In genomic region chr2:118013221-118013723, GRCh38 we compare ENCODE assay signal across 8 cellular contexts. TPM values are rescaled to one million over a fixed set of nuclear protein-coding genes. Genes with fewer than 3 reads are reported as not detected.
DNase-seq lines count a peak whose midpoint lies in the region; ATAC-seq and TF ChIP-seq lines count a peak whose summit lies in the region.

No MANE protein-coding gene starts in this region.

- H3K27me3 Mint-ChIP-seq in activated naive CD4-positive, alpha-beta T cell treated with anti-CD3 and anti-CD28 coated beads, Interleukin-2, amount 10 ng/mL, durations not matched to agents 7 days and 5 days, result no peaks in the 10 kb centered on the region
- H3K27me3 Mint-ChIP-seq in glutamatergic neuron (ENCODE audit: unreplicated experiment), result peaks cover 7% of the 10 kb centered on the region

- H3K79me2 ChIP-seq in ACC112 (ENCODE audit: control insufficient read depth, insufficient read depth, low read length, unreplicated experiment), result peaks cover 56% of the 10 kb centered on the region

- CTCF ChIA-PET in activated naive CD4-positive, alpha-beta T cell treated with anti-CD3 and anti-CD28 coated beads, Interleukin-2, amount 10 ng/mL, durations not matched to agents 7 days and 5 days (lab: Charles Lee), result interaction anchor here (0.8 kb wide), 1 partner anchor 9 kb away, joined by 3 read pairs; no protein-coding TSS in a partner anchor

- peak overlapping the region; percentile 79 for H3K4me3 ChIP-seq in ACC112 (ENCODE audit: low read depth, low read length)

- H3K27ac Mint-ChIP-seq in activated naive CD4-positive, alpha-beta T cell treated with anti-CD3 and anti-CD28 coated beads, Interleukin-2, amount 10 ng/mL, durations not matched to agents 7 days and 5 days, result peak overlapping the region; percentile 80
- H3K27ac Mint-ChIP-seq in glutamatergic neuron (ENCODE audit: unreplicated experiment), result no peak overlapping the region

- H3K36me3 Mint-ChIP-seq in activated naive CD4-positive, alpha-beta T cell treated with anti-CD3 and anti-CD28 coated beads, Interleukin-2, amount 10 ng/mL, durations not matched to agents 7 days and 5 days, result peaks cover 15% of the 10 kb centered on the region
- peaks cover 4% of the 10 kb centered on the region for H3K36me3 Mint-ChIP-seq in glutamatergic neuron (ENCODE audit: unreplicated experiment)

- no peaks in the 10 kb centered on the region for H3K27me3 ChIP-seq in ACC112 (ENCODE audit: insufficient read depth, low read length)

- H3K27ac ChIP-seq in ACC112 (ENCODE audit: low read depth, low read length), result peak overlapping the region; percentile 60

- no peak for TF ChIP-seq CTCF in glutamatergic neuron (IDR thresholded peaks at IDR 0.05; ENCODE audit: partially characterized antibody, unreplicated experiment)

- no peaks in the 10 kb centered on the region for H3K9me3 Mint-ChIP-seq in activated naive CD4-positive, alpha-beta T cell treated with anti-CD3 and anti-CD28 coated beads, Interleukin-2, amount 10 ng/mL, durations not matched to agents 7 days and 5 days
- peaks cover 6% of the 10 kb centered on the region for H3K9me3 Mint-ChIP-seq in glutamatergic neuron (ENCODE audit: unreplicated experiment)

- no peaks in the 10 kb centered on the region for H3K36me3 ChIP-seq in ACC112 (ENCODE audit: insufficient read depth, low read length)

- ATAC-seq in GM18519 (IDR thresholded peaks at IDR 0.05; ENCODE audit: low FRiP score, unreplicated experiment) (peak; percentile 12), HG02970 (IDR thresholded peaks at IDR 0.05; ENCODE audit: low FRiP score, unreplicated experiment) (peak; percentile 31)

- DNase-seq in NCI-H69 (lab: John Stamatoyannopoulos, UW) (peak; percentile 59), glutamatergic neuron (peak; percentile 54), occipital lobe (lab: John Stamatoyannopoulos, UW) (peak; percentile 22), NCI-H1048 (lab: John Stamatoyannopoulos, UW) (no peak)
- DNase-seq in activated naive CD4-positive, alpha-beta T cell treated with anti-CD3 and anti-CD28 coated beads, Interleukin-2, amount 10 ng/mL, durations not matched to agents 7 days and 5 days, result peak; percentile 56

- peak overlapping the region; percentile 89 for H2AFZ ChIP-seq in ACC112 (ENCODE audit: low read length, unreplicated experiment)

- peaks cover 14% of the 10 kb centered on the region for H3K4me1 ChIP-seq in ACC112 (ENCODE audit: control insufficient read depth, insufficient read depth, low read length, unreplicated experiment)

- peaks cover 45% of the 10 kb centered on the region for H3K4me1 Mint-ChIP-seq in activated naive CD4-positive, alpha-beta T cell treated with anti-CD3 and anti-CD28 coated beads, Interleukin-2, amount 10 ng/mL, durations not matched to agents 7 days and 5 days
- H3K4me1 Mint-ChIP-seq in glutamatergic neuron (ENCODE audit: low read depth, unreplicated experiment), result peaks cover 4% of the 10 kb centered on the region

- peak overlapping the region; percentile 84 for H3K4me3 Mint-ChIP-seq in activated naive CD4-positive, alpha-beta T cell treated with anti-CD3 and anti-CD28 coated beads, Interleukin-2, amount 10 ng/mL, durations not matched to agents 7 days and 5 days
- H3K4me3 Mint-ChIP-seq in glutamatergic neuron (ENCODE audit: unreplicated experiment), result peak overlapping the region; percentile 69

RNA-seq across cellular contexts. Expression of gene CCDC93, which starts 0.6 kb away (rescaled TPM):
- 32.6 TPM for total RNA-seq in glutamatergic neuron (ENCODE audit: unreplicated experiment)
- 46.6 TPM for total RNA-seq in occipital lobe
